Comparison of ENCODE assay signal across 15 cellular contexts in the genomic region with DNA sequence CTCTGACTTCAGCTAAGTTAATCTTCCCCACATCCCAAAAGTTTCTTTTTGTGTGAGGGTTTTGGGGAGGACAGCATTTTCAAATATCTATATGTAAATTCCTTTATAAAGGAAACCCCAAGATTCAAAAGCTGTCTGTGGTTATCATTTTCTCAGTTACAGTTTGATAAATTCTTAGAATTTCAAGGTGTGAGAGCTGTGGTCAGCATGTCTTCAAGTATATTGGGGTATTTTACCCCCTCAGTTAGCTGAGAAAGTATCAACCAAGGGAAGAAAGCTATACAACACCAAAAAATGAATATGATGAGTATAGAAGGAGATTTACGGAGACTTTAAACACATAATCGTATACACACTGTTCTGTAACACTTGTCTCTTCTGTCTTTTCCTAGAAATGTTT.
DNase-seq lines count a peak whose midpoint lies in the region; ATAC-seq, FAIRE-seq and TF ChIP-seq lines count a peak whose summit lies in the region.
"Had no signal": no experiment of that assay in that cellular context is flagged by ENCODE, and none has a peak within 500 bp of the region (broad histone marks: within the 10 kb centered on the region; RNA-seq: fewer than 3 reads in every experiment).

No MANE protein-coding gene starts in this region.

- no peak overlapping the region for H3K27ac Mint-ChIP-seq in T-helper 2 cell treated with Interferon-gamma antibody and Interleukin-4, amounts not matched to agents 5 μg/mL and 100 μg/mL, for 36 hours
- H3K27ac Mint-ChIP-seq in effector memory CD8-positive, alpha-beta T cell, result peak overlapping the region; percentile 29 to 54
- H3K27ac Mint-ChIP-seq: CD14-positive monocyte; CD8-positive, alpha-beta T cell had no signal

- no peaks in the 10 kb centered on the region for H3K9me3 Mint-ChIP-seq in T-helper 2 cell treated with Interferon-gamma antibody and Interleukin-4, amounts not matched to agents 5 μg/mL and 100 μg/mL, for 36 hours
- no peaks in the 10 kb centered on the region for H3K9me3 Mint-ChIP-seq in effector memory CD8-positive, alpha-beta T cell
- H3K9me3 Mint-ChIP-seq: CD14-positive monocyte; CD8-positive, alpha-beta T cell; H9 had no signal

- H3K9ac ChIP-seq in HepG2 (ENCODE audit: insufficient read depth, low read depth, low read length), result no peak overlapping the region

- peaks cover 0 to 25% (median 8%) of the 10 kb centered on the region in 4 donors for H3K4me1 ChIP-seq in right lobe of liver
- peaks cover 17% of the 10 kb centered on the region for H3K4me1 ChIP-seq in HepG2 (ENCODE audit: insufficient read depth, low read length)

- TF ChIP-seq EP300 in HepG2 (IDR thresholded peaks at IDR 0.05; ENCODE audit: low read depth in 2 of 2, low read length in 2 of 2), result no peak
- TF ChIP-seq EP300 in HepG2 (CRISPR knock-in tag; IDR thresholded peaks at IDR 0.05; ENCODE audit: borderline replicate concordance), result no peak

- H3K4me2 ChIP-seq in HepG2 (ENCODE audit: low read depth, low read length), result no peak overlapping the region

- H3K79me2 ChIP-seq in HepG2 (ENCODE audit: insufficient read depth, low read length), result peaks cover 55% of the 10 kb centered on the region

- DNase-seq in right lobe of liver (no peak), HepG2 (ENCODE audit: low spot score) (no peak), ureter (ENCODE audit: low spot score) (no peak)
- no peak for DNase-seq in T-helper 2 cell treated with Interferon-gamma antibody and Interleukin-4, amounts not matched to agents 5 μg/mL and 100 μg/mL, for 36 hours (ENCODE audit: low spot score)
- DNase-seq in effector memory CD8-positive, alpha-beta T cell, result no peak
- DNase-seq: Caco-2; CD8-positive, alpha-beta T cell; GF-D8; GOT3; H9; IMR-90 had no signal

- H3K4me3 ChIP-seq in right lobe of liver (no peak overlapping the region), HepG2 (replicated peaks in 1 of 3; ENCODE audit: insufficient read depth in 1 of 3, low read depth in 2 of 3, low read length in 3 of 3) (no peak overlapping the region)
- H3K4me3 ChIP-seq: A549 had no signal

- ATAC-seq in right lobe of liver (no peak), HepG2 (no peak), GM21360 (IDR thresholded peaks at IDR 0.05; ENCODE audit: unreplicated experiment) (no peak), GM19328 (IDR thresholded peaks at IDR 0.05; ENCODE audit: unreplicated experiment) (no peak)
- ATAC-seq in effector memory CD8-positive, alpha-beta T cell (replicated peaks), result peak; percentile 83
- ATAC-seq: CD8-positive, alpha-beta T cell had no signal

- intact Hi-C loops in right lobe of liver (cut with DNase I) (no loop called here), HepG2 (cut with micrococcal nuclease; ENCODE audit: unreplicated experiment) (no loop called here)

- TF ChIP-seq CTCF in right lobe of liver (IDR thresholded peaks at IDR 0.05) (no peak), HepG2 (CRISPR knock-in tag; IDR thresholded peaks at IDR 0.05) (no peak)

- no peak for TF ChIP-seq POLR2A in right lobe of liver (IDR thresholded peaks at IDR 0.05)
- TF ChIP-seq POLR2A in HepG2 (IDR thresholded peaks at IDR 0.05; ENCODE audit: insufficient read depth in 1 of 2, low read depth in 2 of 2, low read length in 2 of 2), result no peak

- no peaks in the 10 kb centered on the region for H3K36me3 ChIP-seq in right lobe of liver
- peaks cover 3 to 6% of the 10 kb centered on the region in 2 experiments; a peak in 2 of 5 replicates for H3K36me3 ChIP-seq in HepG2 (replicated peaks in 1 of 2; ENCODE audit: control insufficient read depth in 1 of 2, insufficient read depth in 2 of 2, low read length in 2 of 2)

- no TSS peak for BruUV-seq in HepG2 (replicated peaks; lab: Mats Ljungman, UMichigan)

- WGBS in right lobe of liver (ENCODE audit: insufficient coverage, low coverage, low lambda C conversion rate, missing lambda C conversion rate), result 87% methylated on average over 2 of the region's 2 CpGs
- WGBS in HepG2 (ENCODE audit: low lambda C conversion rate), result 97% methylated on average over 2 of the region's 2 CpGs

- peaks cover 25% of the 10 kb centered on the region for H3K4me1 Mint-ChIP-seq in T-helper 2 cell treated with Interferon-gamma antibody and Interleukin-4, amounts not matched to agents 5 μg/mL and 100 μg/mL, for 36 hours (ENCODE audit: low read depth)
- H3K4me1 Mint-ChIP-seq in effector memory CD8-positive, alpha-beta T cell (ENCODE audit: low read depth in 2 of 2), result peaks cover 47 to 59% of the 10 kb centered on the region in 2 donors

- peak overlapping the region; percentile 0 for H3K4me3 Mint-ChIP-seq in T-helper 2 cell treated with Interferon-gamma antibody and Interleukin-4, amounts not matched to agents 5 μg/mL and 100 μg/mL, for 36 hours
- H3K4me3 Mint-ChIP-seq in effector memory CD8-positive, alpha-beta T cell, result peak overlapping the region; percentile 47 to 54
- H3K4me3 Mint-ChIP-seq: CD14-positive monocyte; CD8-positive, alpha-beta T cell; H9 had no signal

- H4K20me1 ChIP-seq in HepG2 (ENCODE audit: insufficient read depth, low read length), result peaks cover 14% of the 10 kb centered on the region

- FAIRE-seq in HepG2 (lab: Jason Lieb, UNC), result no peak
- FAIRE-seq: A549 had no signal

- TF ChIP-seq RAD21 in HepG2 (CRISPR knock-in tag; IDR thresholded peaks at IDR 0.05), result no peak

- no peaks in the 10 kb centered on the region for H3K9me3 ChIP-seq in right lobe of liver
- no peaks in the 10 kb centered on the region for H3K9me3 ChIP-seq in HepG2 (ENCODE audit: low read length)
- H3K9me3 ChIP-seq: A549, Caco-2 had no signal

- H3K27ac ChIP-seq in right lobe of liver (peak overlapping the region in 2 of 3 donors; percentile 33 to 87), HepG2 (ENCODE audit: extremely low read length, insufficient read depth, low read length) (no peak overlapping the region)

- in situ Hi-C loops in HepG2 (cut with HindIII; ENCODE audit: extremely low pct_ligation_motif_present, low pct_unique_long_range_greater_than_20kb), result no loop called here

- CTCF ChIA-PET in HepG2 (lab: Yijun Ruan, JAX; ENCODE audit: low intra/inter-chr PET ratio, low total read pairs), result no interaction called here

- H3K36me3 Mint-ChIP-seq in T-helper 2 cell treated with Interferon-gamma antibody and Interleukin-4, amounts not matched to agents 5 μg/mL and 100 μg/mL, for 36 hours (ENCODE audit: low read depth), result peaks cover 18% of the 10 kb centered on the region
- H3K36me3 Mint-ChIP-seq in effector memory CD8-positive, alpha-beta T cell (ENCODE audit: insufficient read depth), result peaks cover 3% of the 10 kb centered on the region

- H2AFZ ChIP-seq in HepG2 (ENCODE audit: low read length), result no peak overlapping the region

- POLR2A ChIA-PET in HepG2 (lab: Yijun Ruan, JAX), result no interaction called here

- H3K27me3 ChIP-seq in right lobe of liver (no peaks in the 10 kb centered on the region), HepG2 (ENCODE audit: control insufficient read depth in 1 of 2, insufficient read depth in 2 of 2, low read length in 2 of 2) (no peaks in the 10 kb centered on the region)

- H3K27me3 Mint-ChIP-seq in T-helper 2 cell treated with Interferon-gamma antibody and Interleukin-4, amounts not matched to agents 5 μg/mL and 100 μg/mL, for 36 hours (ENCODE audit: low read depth), result no peaks in the 10 kb centered on the region
- no peaks in the 10 kb centered on the region for H3K27me3 Mint-ChIP-seq in effector memory CD8-positive, alpha-beta T cell

TF ChIP-seq in HepG2, 621 proteins besides CTCF, POLR2A, EP300 and RAD21:
- TF ChIP-seq HMG20A (CRISPR knock-in tag; IDR thresholded peaks at IDR 0.05; ENCODE audit: borderline replicate concordance) (no peak), SCMH1 (CRISPR knock-in tag; IDR thresholded peaks at IDR 0.05; ENCODE audit: borderline replicate concordance) (no peak), ARID3A (IDR thresholded peaks at IDR 0.05; ENCODE audit: low read depth, low read length) (no peak)
